12 cellular contexts compared by ENCODE assay signal in genomic region chr19:13938361-13939027, GRCh38. TPM values are rescaled to one million over a fixed set of nuclear protein-coding genes. Genes with fewer than 3 reads are reported as not detected.
DNase-seq lines count a peak whose midpoint lies in the region; ATAC-seq and TF ChIP-seq lines count a peak whose summit lies in the region.
"Had no signal": no experiment of that assay in that cellular context is flagged by ENCODE, and none has a peak within 500 bp of the region (broad histone marks: within the 10 kb centered on the region; RNA-seq: fewer than 3 reads in every experiment).

Gene PODNL1, minus strand, starts transcription at chr19:13938417. Its CDS starts 236 bp downstream, at chr19:13938181.

- no peaks in the 10 kb centered on the region for H3K36me3 ChIP-seq in GM23338 (ENCODE audit: insufficient read depth)

- no peaks in the 10 kb centered on the region for H4K20me1 ChIP-seq in GM23338 (replicated peaks; ENCODE audit: insufficient read depth)

- peak within 1 kb of the TSS; percentile 26; the same call in 2 of the 3 replicates for H3K4me3 Mint-ChIP-seq in GM23338
- no peak within 1 kb of the TSS for H3K4me3 Mint-ChIP-seq in activated T-cell treated with anti-CD3 and anti-CD28 coated beads, Interleukin-2, amount 50 U/mL, for 24 hours

- H3K36me3 Mint-ChIP-seq in GM23338 (ENCODE audit: low read depth) = no peaks in the 10 kb centered on the region; the same call in 2 of the 3 replicates
- H3K36me3 Mint-ChIP-seq in activated T-cell treated with anti-CD3 and anti-CD28 coated beads, Interleukin-2, amount 50 U/mL, for 24 hours (ENCODE audit: low read depth) = no peaks in the 10 kb centered on the region
- H3K36me3 Mint-ChIP-seq: brain had no signal

- H3K27me3 Mint-ChIP-seq in GM23338 (ENCODE audit: insufficient read depth, low read depth, poor library complexity) = peaks cover 10% of the 10 kb centered on the region
- peaks cover 7% of the 10 kb centered on the region for H3K27me3 Mint-ChIP-seq in activated T-cell treated with anti-CD3 and anti-CD28 coated beads, Interleukin-2, amount 50 U/mL, for 24 hours

- no peak within 1 kb of the TSS; the same call in 1 of the 2 replicates for H3K27ac Mint-ChIP-seq in GM23338
- no peak within 1 kb of the TSS for H3K27ac Mint-ChIP-seq in activated T-cell treated with anti-CD3 and anti-CD28 coated beads, Interleukin-2, amount 50 U/mL, for 24 hours

- no peaks in the 10 kb centered on the region for H3K79me2 ChIP-seq in GM23338 (replicated peaks; ENCODE audit: insufficient read depth)

- peak within 1 kb of the TSS; percentile 92 for H2AFZ ChIP-seq in GM23338

- H3K27me3 ChIP-seq in GM23338 (ENCODE audit: insufficient read depth) = no peaks in the 10 kb centered on the region

- peaks cover 15% of the 10 kb centered on the region for H3F3A ChIP-seq in GM23338 (replicated peaks; ENCODE audit: low read depth)

- H3K4me1 ChIP-seq in GM23338 (ENCODE audit: insufficient read depth) = peaks cover 14% of the 10 kb centered on the region; the same call in 1 of the 2 replicates

- H3K4me3 ChIP-seq in GM23338 (peak within 1 kb of the TSS; percentile 42; the same call in 1 of the 2 replicates), astrocyte of the cerebellum (ENCODE audit: low read depth, low read length) (peak within 1 kb of the TSS; percentile 41), skin epidermis (peak within 1 kb of the TSS in 6 of 7 experiments; percentile 8 to 36 (median 20))

- H3K4me1 Mint-ChIP-seq in GM23338 = peaks cover 28% of the 10 kb centered on the region
- H3K4me1 Mint-ChIP-seq in activated T-cell treated with anti-CD3 and anti-CD28 coated beads, Interleukin-2, amount 50 U/mL, for 24 hours (ENCODE audit: low read depth) = no peaks in the 10 kb centered on the region

- H3K9me2 ChIP-seq in GM23338 (ENCODE audit: insufficient read depth) = no peaks in the 10 kb centered on the region

- DNase-seq in GM23338 (ENCODE audit: low spot score) (peak; percentile 52), astrocyte of the cerebellum (ENCODE audit: low read depth) (peak; percentile 19), left cardiac atrium (no peak), SW 1271 (lab: John Stamatoyannopoulos, UW) (no peak)
- no peak for DNase-seq in activated T-cell treated with anti-CD3 and anti-CD28 coated beads, Interleukin-2, amount 50 U/mL, for 24 hours
- DNase-seq: NCI-H1048, PC-3 had no signal

- peaks cover 3% of the 10 kb centered on the region; the same call in 2 of the 3 replicates for H3K9me3 Mint-ChIP-seq in GM23338
- H3K9me3 Mint-ChIP-seq in activated T-cell treated with anti-CD3 and anti-CD28 coated beads, Interleukin-2, amount 50 U/mL, for 24 hours = no peaks in the 10 kb centered on the region
- H3K9me3 Mint-ChIP-seq: brain had no signal

- TF ChIP-seq CTCF in GM23338 (conservative IDR thresholded peaks at IDR 0.05; ENCODE audit: low read depth in 2 of 2) = no peak
- TF ChIP-seq CTCF in astrocyte of the cerebellum (IDR thresholded peaks at IDR 0.05; ENCODE audit: low read depth, low read length, missing control alignments) = no peak

- intact Hi-C loops in left cardiac atrium (cut with DNase I) = no loop called here

- peak within 1 kb of the TSS; percentile 60; the same call in 1 of the 2 replicates for H3K4me2 ChIP-seq in GM23338

- in situ Hi-C loops in astrocyte of the cerebellum (cut with HindIII; ENCODE audit: low sequenced_read_pairs) = no loop called here

- ATAC-seq in GM23338 (no peak; the same call in 2 of the 3 replicates), left cardiac atrium (peak; percentile 17 to 84), GM19328 (IDR thresholded peaks at IDR 0.05; ENCODE audit: unreplicated experiment) (no peak), HG03565 (IDR thresholded peaks at IDR 0.05; ENCODE audit: unreplicated experiment) (no peak)

- no peak within 1 kb of the TSS for H3K27ac ChIP-seq in GM23338 (ENCODE audit: low read depth)
- H3K27ac ChIP-seq in skin epidermis = peak within 1 kb of the TSS in 14 of 21 experiments; percentile 8 to 71 (median 48)

TF ChIP-seq in GM23338, 12 proteins besides CTCF, POLR2A, EP300 and RAD21:
- no peak for TF ChIP-seq ETS1 (IDR thresholded peaks at IDR 0.05)
- TF ChIP-seq CREB1 (CRISPR knock-in tag; IDR thresholded peaks at IDR 0.05; ENCODE audit: low read depth) = no peak
- TF ChIP-seq EZH2 (IDR thresholded peaks at IDR 0.05; ENCODE audit: low read depth, unreplicated experiment) = no peak
- TF ChIP-seq ZNF462 (CRISPR knock-in tag; IDR thresholded peaks at IDR 0.05) = no peak

RNA-seq across cellular contexts. Expression of gene PODNL1, which starts in this region (rescaled TPM):
- total RNA-seq in GM23338 (2014; rRNA removed; shearing (Covaris generic)) = 0.24 TPM in 1 of 2 replicates, not detected in the other
- 1.3 TPM in 1 of 2 replicates, not detected in the other for polyA plus RNA-seq in GM23338 (2016; fragmentation: Nextera tagmentation; extraction: Ambion mirVana)
- total RNA-seq in left cardiac atrium = 1 to 10 TPM; 1.1 to 1.4 TPM
- total RNA-seq: G401, PC-3 had no signal

Comparison
In these comparisons a context has a peak if more than half of its experiments do, and no peak if none do; other contexts are left out.
1. ATAC-seq: peak in left cardiac atrium (2 of 2); none in GM23338 (single experiment), GM19328 (single experiment) and HG03565 (single experiment).
2. DNase-seq: peak in GM23338 (single experiment) and astrocyte of the cerebellum (single experiment); none in left cardiac atrium (single experiment), SW 1271 (0 of 2) and activated T-cell treated with anti-CD3 and anti-CD28 coated beads, Interleukin-2, amount 50 U/mL, for 24 hours (single experiment).
3. Peak in every context shown above with its lines, with median percentiles within 50 percentile points of each other: H3K4me3 ChIP-seq.